In the genomic region with DNA sequence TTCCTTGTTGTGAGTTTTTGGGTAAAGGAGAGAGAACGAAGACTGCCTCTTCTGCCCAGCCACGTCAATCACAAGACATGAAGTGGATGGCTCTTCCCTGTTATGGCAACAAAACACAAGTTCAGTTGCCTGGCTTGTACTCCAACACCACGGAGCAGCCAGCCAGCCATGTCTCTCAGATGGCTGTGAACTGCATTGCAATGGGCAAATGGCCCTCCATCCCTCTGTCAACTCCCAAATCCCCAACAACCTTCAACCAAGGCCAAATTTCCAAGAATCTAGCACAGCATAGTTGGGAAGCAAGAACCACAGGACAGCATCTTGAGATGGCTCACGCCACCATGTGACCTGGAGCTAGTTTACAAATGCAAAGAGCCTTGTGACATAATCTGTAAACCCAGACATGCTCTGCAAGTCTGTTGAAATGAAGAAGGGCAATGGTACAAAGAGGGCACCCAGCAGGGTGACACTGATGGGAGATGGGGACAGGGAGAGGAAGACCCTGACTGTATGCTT, we compare ENCODE assay signal across 12 cellular contexts. TPM values are rescaled to one million over a fixed set of nuclear protein-coding genes. Genes with fewer than 3 reads are reported as not detected.
DNase-seq lines count a peak whose midpoint lies in the region; ATAC-seq and TF ChIP-seq lines count a peak whose summit lies in the region.
"Had no signal": no experiment of that assay in that cellular context is flagged by ENCODE, and none has a peak within 500 bp of the region (broad histone marks: within the 10 kb centered on the region; RNA-seq: fewer than 3 reads in every experiment).

No MANE protein-coding gene starts in this region.

- no peaks in the 10 kb centered on the region for H3K4me1 Mint-ChIP-seq in activated T-helper 17 cell treated with anti-CD3 and anti-CD28 coated beads, Interleukin-2, amount 50 U/mL, for 72 hours

- CTCF ChIA-PET in PC-3 (lab: Charles Lee): no interaction called here

- H3K27ac Mint-ChIP-seq in activated T-helper 17 cell treated with anti-CD3 and anti-CD28 coated beads, Interleukin-2, amount 50 U/mL, for 72 hours: no peak overlapping the region

- BruUV-seq in PC-3 (replicated peaks; lab: Mats Ljungman, UMichigan): no TSS peak

- H3K9ac ChIP-seq in PC-3 (ENCODE audit: low read length) (no peak overlapping the region), mucosa of rectum (ENCODE audit: low read depth in 1 of 2, low read length in 2 of 2) (no peak overlapping the region)

- H2AFZ ChIP-seq in PC-3 (ENCODE audit: low read length): peak overlapping the region; percentile 79; the same call in 1 of the 2 replicates

- H3K36me3 Mint-ChIP-seq in activated T-helper 17 cell treated with anti-CD3 and anti-CD28 coated beads, Interleukin-2, amount 50 U/mL, for 72 hours (ENCODE audit: low read depth): no peaks in the 10 kb centered on the region

- POLR2A ChIA-PET in PC-3 (lab: Charles Lee; ENCODE audit: unreplicated experiment): no interaction called here

- 94% methylated on average over 4 of the region's 4 CpGs for WGBS in thymus

- H3K79me2 ChIP-seq in PC-3 (ENCODE audit: low read length): no peaks in the 10 kb centered on the region

- H4K20me1 ChIP-seq in PC-3 (ENCODE audit: low read length): no peaks in the 10 kb centered on the region

- H3K4me2 ChIP-seq in PC-3 (ENCODE audit: low read length): peak overlapping the region; percentile 74; the same call in 1 of the 2 replicates

- peaks cover 7% of the 10 kb centered on the region for H3K27me3 Mint-ChIP-seq in activated T-helper 17 cell treated with anti-CD3 and anti-CD28 coated beads, Interleukin-2, amount 50 U/mL, for 72 hours

- no peak overlapping the region for H3K4me3 Mint-ChIP-seq in activated T-helper 17 cell treated with anti-CD3 and anti-CD28 coated beads, Interleukin-2, amount 50 U/mL, for 72 hours

- intact Hi-C loops in PC-3 (cut with micrococcal nuclease): loop anchor here (5.0 kb wide), 2 partner anchors 44 to 61 kb away; no protein-coding TSS in a partner anchor
- intact Hi-C loops in dorsolateral prefrontal cortex (cut with DNase I): no loop called here

- H3K4me1 ChIP-seq in PC-3 (ENCODE audit: insufficient read depth, low read length): peaks cover 20% of the 10 kb centered on the region
- H3K4me1 ChIP-seq in mucosa of rectum (ENCODE audit: control insufficient read depth in 2 of 2, insufficient read depth in 2 of 2, low read length in 2 of 2): peaks cover 19 to 23% of the 10 kb centered on the region in 2 donors
- no peaks in the 10 kb centered on the region for H3K4me1 ChIP-seq in thymus (ENCODE audit: control insufficient read depth, insufficient read depth, low read length)

- peaks cover 3% of the 10 kb centered on the region for H3K9me3 Mint-ChIP-seq in activated T-helper 17 cell treated with anti-CD3 and anti-CD28 coated beads, Interleukin-2, amount 50 U/mL, for 72 hours

- DNase-seq in PC-3 (no peak), dorsolateral prefrontal cortex (no peak), A172 (ENCODE audit: low spot score) (no peak), pons (ENCODE audit: low spot score) (no peak)
- DNase-seq: DMS53; midbrain; RPMI8226; stimulated activated naive CD8-positive, alpha-beta T cell treated with anti-CD3 and anti-CD28 coated beads, Interleukin-15, Interleukin-2, amounts not matched to agents 100 U/mL and 50 U/mL, for 24 hours had no signal

- H3K9me2 ChIP-seq in PC-3 (replicated peaks; ENCODE audit: low read length): no peaks in the 10 kb centered on the region

- H3K4me3 ChIP-seq in PC-3 (ENCODE audit: low read length) (no peak overlapping the region), dorsolateral prefrontal cortex (no peak overlapping the region), mucosa of rectum (ENCODE audit: low read length in 2 of 2) (peak overlapping the region; percentile 6 to 42), thymus (ENCODE audit: low read length) (no peak overlapping the region)

- H3K27ac ChIP-seq in PC-3 (ENCODE audit: low read length): no peak overlapping the region
- H3K27ac ChIP-seq in dorsolateral prefrontal cortex: peak overlapping the region in 48 of 59 donors; percentile 0 to 94 (median 76)
- peak overlapping the region; percentile 83 to 88 for H3K27ac ChIP-seq in mucosa of rectum (ENCODE audit: low read depth in 2 of 2, low read length in 2 of 2)
- peak overlapping the region; percentile 11 for H3K27ac ChIP-seq in thymus (ENCODE audit: low read depth)

- ATAC-seq in PC-3 (no peak), GM18909 (IDR thresholded peaks at IDR 0.05; ENCODE audit: poor library complexity, unreplicated experiment) (no peak)
- ATAC-seq in activated T-helper 17 cell treated with anti-CD3 and anti-CD28 coated beads, Interleukin-2, amount 50 U/mL, for 72 hours (replicated peaks): no peak
- ATAC-seq: stimulated activated naive CD8-positive, alpha-beta T cell treated with anti-CD3 and anti-CD28 coated beads, Interleukin-15, Interleukin-2, amounts not matched to agents 100 U/mL and 50 U/mL, for 24 hours had no signal

- H3K36me3 ChIP-seq in PC-3 (ENCODE audit: low read depth, low read length) (no peaks in the 10 kb centered on the region), mucosa of rectum (ENCODE audit: control insufficient read depth in 2 of 2, insufficient read depth in 2 of 2, low read length in 2 of 2) (no peaks in the 10 kb centered on the region), thymus (ENCODE audit: control insufficient read depth, insufficient read depth) (no peaks in the 10 kb centered on the region)

- H3K9me3 ChIP-seq in PC-3 (ENCODE audit: low read length) (no peaks in the 10 kb centered on the region), mucosa of rectum (ENCODE audit: control insufficient read depth in 2 of 2, low read length in 2 of 2) (no peaks in the 10 kb centered on the region), thymus (ENCODE audit: control insufficient read depth) (no peaks in the 10 kb centered on the region)

- H3F3A ChIP-seq in PC-3 (ENCODE audit: low read length, unreplicated experiment): no peaks in the 10 kb centered on the region

- H3K27me3 ChIP-seq in PC-3 (ENCODE audit: low read length) (no peaks in the 10 kb centered on the region), dorsolateral prefrontal cortex (no peaks in the 10 kb centered on the region), mucosa of rectum (ENCODE audit: control insufficient read depth in 2 of 2, insufficient read depth in 2 of 2, low read length in 2 of 2) (no peaks in the 10 kb centered on the region), thymus (ENCODE audit: control insufficient read depth, insufficient read depth) (no peaks in the 10 kb centered on the region)

- TF ChIP-seq CTCF in PC-3 (conservative IDR thresholded peaks at IDR 0.05; ENCODE audit: low read depth, low read length) (no peak), dorsolateral prefrontal cortex (IDR thresholded peaks at IDR 0.05 in 54 of 56, conservative IDR thresholded peaks at IDR 0.05 in 2 of 56; ENCODE audit: low read depth in 1 of 56, partially characterized antibody in 56 of 56) (no peak)

RNA-seq across cellular contexts. Expression of gene ZNF366, which starts 53.9 kb away (rescaled TPM):
- total RNA-seq in PC-3 (2014; rRNA removed) (not detected in 2 replicates), dorsolateral prefrontal cortex (10 to 100 TPM in 1 of 120 experiments, 1 to 10 TPM in 118, under 1 TPM in 1; 0.42 to 10.1 (median 3.9) TPM)
- 0.59 TPM for polyA plus RNA-seq in thymus
- total RNA-seq in activated T-helper 17 cell treated with anti-CD3 and anti-CD28 coated beads, Interleukin-2, amount 50 U/mL, for 72 hours: not detected
- not detected in 2 replicates for total RNA-seq in A172 (2014; rRNA removed; shearing (Covaris generic))

Comparison
In these comparisons a context has a peak if more than half of its experiments do, and no peak if none do; other contexts are left out.
1. H3K4me3 ChIP-seq: peak in mucosa of rectum (2 of 2); none in PC-3 (single experiment), dorsolateral prefrontal cortex (0 of 59) and thymus (single experiment).